1 cellular context compared by ENCODE assay signal in the genomic region with DNA sequence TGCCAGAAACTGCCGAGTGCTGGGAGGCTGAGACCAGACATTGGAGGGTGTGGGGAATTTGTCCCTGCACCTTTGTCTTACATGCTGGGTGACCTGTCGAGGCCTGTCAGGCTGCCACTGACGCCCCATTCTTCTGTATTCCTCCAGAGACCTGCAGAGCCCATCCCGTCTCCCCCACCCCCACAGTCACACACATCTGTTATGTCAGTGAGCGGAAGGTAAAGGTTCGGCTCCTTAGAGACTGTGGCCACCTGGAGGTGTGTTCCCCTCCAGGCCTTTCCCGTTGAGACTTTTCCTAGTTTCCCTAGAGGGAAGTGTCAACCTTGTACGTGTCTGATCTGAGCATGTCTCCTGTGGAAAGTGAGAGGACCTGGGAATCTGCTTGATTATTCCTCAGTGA.
TF ChIP-seq lines count a peak whose summit lies in the region.

No MANE protein-coding gene starts in this region.

TF ChIP-seq in GM23338, 12 proteins besides CTCF, POLR2A, EP300 and RAD21 (continued from another document):
- TF ChIP-seq, protein P1, sequence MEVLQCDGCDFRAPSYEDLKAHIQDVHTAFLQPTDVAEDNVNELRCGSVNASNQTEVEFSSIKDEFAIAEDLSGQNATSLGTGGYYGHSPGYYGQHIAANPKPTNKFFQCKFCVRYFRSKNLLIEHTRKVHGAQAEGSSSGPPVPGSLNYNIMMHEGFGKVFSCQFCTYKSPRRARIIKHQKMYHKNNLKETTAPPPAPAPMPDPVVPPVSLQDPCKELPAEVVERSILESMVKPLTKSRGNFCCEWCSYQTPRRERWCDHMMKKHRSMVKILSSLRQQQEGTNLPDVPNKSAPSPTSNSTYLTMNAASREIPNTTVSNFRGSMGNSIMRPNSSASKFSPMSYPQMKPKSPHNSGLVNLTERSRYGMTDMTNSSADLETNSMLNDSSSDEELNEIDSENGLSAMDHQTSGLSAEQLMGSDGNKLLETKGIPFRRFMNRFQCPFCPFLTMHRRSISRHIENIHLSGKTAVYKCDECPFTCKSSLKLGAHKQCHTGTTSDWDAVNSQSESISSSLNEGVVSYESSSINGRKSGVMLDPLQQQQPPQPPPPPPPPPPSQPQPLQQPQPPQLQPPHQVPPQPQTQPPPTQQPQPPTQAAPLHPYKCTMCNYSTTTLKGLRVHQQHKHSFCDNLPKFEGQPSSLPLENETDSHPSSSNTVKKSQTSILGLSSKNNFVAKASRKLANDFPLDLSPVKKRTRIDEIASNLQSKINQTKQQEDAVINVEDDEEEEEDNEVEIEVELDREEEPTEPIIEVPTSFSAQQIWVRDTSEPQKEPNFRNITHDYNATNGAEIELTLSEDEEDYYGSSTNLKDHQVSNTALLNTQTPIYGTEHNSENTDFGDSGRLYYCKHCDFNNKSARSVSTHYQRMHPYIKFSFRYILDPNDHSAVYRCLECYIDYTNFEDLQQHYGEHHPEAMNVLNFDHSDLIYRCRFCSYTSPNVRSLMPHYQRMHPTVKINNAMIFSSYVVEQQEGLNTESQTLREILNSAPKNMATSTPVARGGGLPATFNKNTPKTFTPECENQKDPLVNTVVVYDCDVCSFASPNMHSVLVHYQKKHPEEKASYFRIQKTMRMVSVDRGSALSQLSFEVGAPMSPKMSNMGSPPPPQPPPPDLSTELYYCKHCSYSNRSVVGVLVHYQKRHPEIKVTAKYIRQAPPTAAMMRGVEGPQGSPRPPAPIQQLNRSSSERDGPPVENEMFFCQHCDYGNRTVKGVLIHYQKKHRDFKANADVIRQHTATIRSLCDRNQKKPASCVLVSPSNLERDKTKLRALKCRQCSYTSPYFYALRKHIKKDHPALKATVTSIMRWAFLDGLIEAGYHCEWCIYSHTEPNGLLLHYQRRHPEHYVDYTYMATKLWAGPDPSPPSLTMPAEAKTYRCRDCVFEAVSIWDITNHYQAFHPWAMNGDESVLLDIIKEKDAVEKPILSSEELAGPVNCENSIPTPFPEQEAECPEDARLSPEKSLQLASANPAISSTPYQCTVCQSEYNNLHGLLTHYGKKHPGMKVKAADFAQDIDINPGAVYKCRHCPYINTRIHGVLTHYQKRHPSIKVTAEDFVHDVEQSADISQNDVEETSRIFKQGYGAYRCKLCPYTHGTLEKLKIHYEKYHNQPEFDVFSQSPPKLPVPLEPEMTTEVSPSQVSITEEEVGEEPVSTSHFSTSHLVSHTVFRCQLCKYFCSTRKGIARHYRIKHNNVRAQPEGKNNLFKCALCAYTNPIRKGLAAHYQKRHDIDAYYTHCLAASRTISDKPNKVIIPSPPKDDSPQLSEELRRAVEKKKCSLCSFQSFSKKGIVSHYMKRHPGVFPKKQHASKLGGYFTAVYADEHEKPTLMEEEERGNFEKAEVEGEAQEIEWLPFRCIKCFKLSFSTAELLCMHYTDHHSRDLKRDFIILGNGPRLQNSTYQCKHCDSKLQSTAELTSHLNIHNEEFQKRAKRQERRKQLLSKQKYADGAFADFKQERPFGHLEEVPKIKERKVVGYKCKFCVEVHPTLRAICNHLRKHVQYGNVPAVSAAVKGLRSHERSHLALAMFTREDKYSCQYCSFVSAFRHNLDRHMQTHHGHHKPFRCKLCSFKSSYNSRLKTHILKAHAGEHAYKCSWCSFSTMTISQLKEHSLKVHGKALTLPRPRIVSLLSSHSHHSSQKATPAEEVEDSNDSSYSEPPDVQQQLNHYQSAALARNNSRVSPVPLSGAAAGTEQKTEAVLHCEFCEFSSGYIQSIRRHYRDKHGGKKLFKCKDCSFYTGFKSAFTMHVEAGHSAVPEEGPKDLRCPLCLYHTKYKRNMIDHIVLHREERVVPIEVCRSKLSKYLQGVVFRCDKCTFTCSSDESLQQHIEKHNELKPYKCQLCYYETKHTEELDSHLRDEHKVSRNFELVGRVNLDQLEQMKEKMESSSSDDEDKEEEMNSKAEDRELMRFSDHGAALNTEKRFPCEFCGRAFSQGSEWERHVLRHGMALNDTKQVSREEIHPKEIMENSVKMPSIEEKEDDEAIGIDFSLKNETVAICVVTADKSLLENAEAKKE (CRISPR knock-in tag; IDR thresholded peaks at IDR 0.05), result no peak
- TF ChIP-seq STAT1 (IDR thresholded peaks at IDR 0.05; ENCODE audit: unreplicated experiment), result no peak
- TF ChIP-seq, protein P2, sequence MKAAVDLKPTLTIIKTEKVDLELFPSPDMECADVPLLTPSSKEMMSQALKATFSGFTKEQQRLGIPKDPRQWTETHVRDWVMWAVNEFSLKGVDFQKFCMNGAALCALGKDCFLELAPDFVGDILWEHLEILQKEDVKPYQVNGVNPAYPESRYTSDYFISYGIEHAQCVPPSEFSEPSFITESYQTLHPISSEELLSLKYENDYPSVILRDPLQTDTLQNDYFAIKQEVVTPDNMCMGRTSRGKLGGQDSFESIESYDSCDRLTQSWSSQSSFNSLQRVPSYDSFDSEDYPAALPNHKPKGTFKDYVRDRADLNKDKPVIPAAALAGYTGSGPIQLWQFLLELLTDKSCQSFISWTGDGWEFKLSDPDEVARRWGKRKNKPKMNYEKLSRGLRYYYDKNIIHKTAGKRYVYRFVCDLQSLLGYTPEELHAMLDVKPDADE (IDR thresholded peaks at IDR 0.05), result no peak
- TF ChIP-seq, protein P3, sequence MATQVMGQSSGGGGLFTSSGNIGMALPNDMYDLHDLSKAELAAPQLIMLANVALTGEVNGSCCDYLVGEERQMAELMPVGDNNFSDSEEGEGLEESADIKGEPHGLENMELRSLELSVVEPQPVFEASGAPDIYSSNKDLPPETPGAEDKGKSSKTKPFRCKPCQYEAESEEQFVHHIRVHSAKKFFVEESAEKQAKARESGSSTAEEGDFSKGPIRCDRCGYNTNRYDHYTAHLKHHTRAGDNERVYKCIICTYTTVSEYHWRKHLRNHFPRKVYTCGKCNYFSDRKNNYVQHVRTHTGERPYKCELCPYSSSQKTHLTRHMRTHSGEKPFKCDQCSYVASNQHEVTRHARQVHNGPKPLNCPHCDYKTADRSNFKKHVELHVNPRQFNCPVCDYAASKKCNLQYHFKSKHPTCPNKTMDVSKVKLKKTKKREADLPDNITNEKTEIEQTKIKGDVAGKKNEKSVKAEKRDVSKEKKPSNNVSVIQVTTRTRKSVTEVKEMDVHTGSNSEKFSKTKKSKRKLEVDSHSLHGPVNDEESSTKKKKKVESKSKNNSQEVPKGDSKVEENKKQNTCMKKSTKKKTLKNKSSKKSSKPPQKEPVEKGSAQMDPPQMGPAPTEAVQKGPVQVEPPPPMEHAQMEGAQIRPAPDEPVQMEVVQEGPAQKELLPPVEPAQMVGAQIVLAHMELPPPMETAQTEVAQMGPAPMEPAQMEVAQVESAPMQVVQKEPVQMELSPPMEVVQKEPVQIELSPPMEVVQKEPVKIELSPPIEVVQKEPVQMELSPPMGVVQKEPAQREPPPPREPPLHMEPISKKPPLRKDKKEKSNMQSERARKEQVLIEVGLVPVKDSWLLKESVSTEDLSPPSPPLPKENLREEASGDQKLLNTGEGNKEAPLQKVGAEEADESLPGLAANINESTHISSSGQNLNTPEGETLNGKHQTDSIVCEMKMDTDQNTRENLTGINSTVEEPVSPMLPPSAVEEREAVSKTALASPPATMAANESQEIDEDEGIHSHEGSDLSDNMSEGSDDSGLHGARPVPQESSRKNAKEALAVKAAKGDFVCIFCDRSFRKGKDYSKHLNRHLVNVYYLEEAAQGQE (IDR thresholded peaks at IDR 0.05; ENCODE audit: unreplicated experiment), result no peak
- TF ChIP-seq ZNF331 (CRISPR knock-in tag; IDR thresholded peaks at IDR 0.05; ENCODE audit: low read depth), result no peak
- TF ChIP-seq EZH2phosphoT487 (IDR thresholded peaks at IDR 0.05; ENCODE audit: unreplicated experiment), result no peak
- no peak for TF ChIP-seq JUNB (IDR thresholded peaks at IDR 0.05; ENCODE audit: unreplicated experiment)
- TF ChIP-seq ZNF114 (CRISPR knock-in tag; IDR thresholded peaks at IDR 0.05), result no peak
- TF ChIP-seq NANOG (IDR thresholded peaks at IDR 0.05; ENCODE audit: borderline replicate concordance), result no peak
- no peak for TF ChIP-seq CREB1 (CRISPR knock-in tag; IDR thresholded peaks at IDR 0.05; ENCODE audit: low read depth)
